Comparison of ENCODE assay signal across 17 cellular contexts in the genomic region with DNA sequence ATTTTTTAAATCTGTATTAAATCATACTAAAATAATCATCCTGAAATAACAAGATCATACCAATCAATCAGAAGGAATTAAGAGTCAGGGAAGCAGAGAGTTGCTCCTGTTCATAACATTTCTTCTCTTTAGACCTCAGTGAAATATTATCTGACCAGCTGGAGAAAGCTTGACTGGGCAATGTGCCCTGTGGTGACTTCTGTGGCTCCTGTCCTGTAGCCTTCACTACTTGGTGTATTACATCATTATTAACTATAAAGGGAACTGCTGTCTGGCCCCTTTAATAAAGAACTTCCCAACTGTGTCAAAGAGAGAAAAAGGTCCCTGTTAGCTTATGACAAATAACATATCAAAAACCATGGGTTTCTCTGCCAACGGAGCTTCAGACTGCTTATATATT. TPM values are rescaled to one million over a fixed set of nuclear protein-coding genes. Genes with fewer than 3 reads are reported as not detected.
A peak's percentile ranks its signal among the peaks of the same experiment; 100 is the strongest.
DNase-seq lines count a peak whose midpoint lies in the region; ATAC-seq and TF ChIP-seq lines count a peak whose summit lies in the region.
"Had no signal": no experiment of that assay in that cellular context is flagged by ENCODE, and none has a peak within 500 bp of the region (broad histone marks: within the 10 kb centered on the region; RNA-seq: fewer than 3 reads in every experiment).

No MANE protein-coding gene starts in this region.

- H3K27me3 ChIP-seq in adrenal gland, result no peaks in the 10 kb centered on the region
- H3K27me3 ChIP-seq in left ventricle myocardium inferior (ENCODE audit: low read depth), result no peaks in the 10 kb centered on the region

- WGBS in adrenal gland, 4 donors, result 56 to 71% (median 64%) methylated on average over 1 of the region's 1 CpG

- ATAC-seq in GM18873 (IDR thresholded peaks at IDR 0.05; ENCODE audit: low FRiP score, unreplicated experiment) (no peak), GM21390 (IDR thresholded peaks at IDR 0.05; ENCODE audit: unreplicated experiment) (no peak)
- ATAC-seq: left lobe of liver had no signal

- H3K4me3 ChIP-seq in AG10803 (ENCODE audit: low read length), result no peak overlapping the region
- H3K4me3 ChIP-seq in adrenal gland, result no peak overlapping the region
- no peak overlapping the region for H3K4me3 ChIP-seq in left ventricle myocardium inferior

- H3K27ac ChIP-seq in adrenal gland (no peak overlapping the region), left ventricle myocardium inferior (replicated peaks) (peak overlapping the region; percentile 55)

- no peak for TF ChIP-seq POLR2A in adrenal gland (IDR thresholded peaks at IDR 0.05)

- H3K4me1 ChIP-seq in adrenal gland (replicated peaks in 1 of 2) (no peaks in the 10 kb centered on the region), left ventricle myocardium inferior (peaks cover 51% of the 10 kb centered on the region)

- H3K9me3 ChIP-seq in adrenal gland (replicated peaks in 1 of 3), result no peaks in the 10 kb centered on the region
- H3K9me3 ChIP-seq in left ventricle myocardium inferior (replicated peaks), result no peaks in the 10 kb centered on the region

- H3K36me3 ChIP-seq in adrenal gland (replicated peaks in 1 of 2) (no peaks in the 10 kb centered on the region), left ventricle myocardium inferior (no peaks in the 10 kb centered on the region)

- TF ChIP-seq CTCF in AG10803 (conservative IDR thresholded peaks at IDR 0.05; ENCODE audit: low read length) (no peak), adrenal gland (IDR thresholded peaks at IDR 0.05) (no peak), left ventricle myocardium inferior (IDR thresholded peaks at IDR 0.05; ENCODE audit: borderline replicate concordance) (no peak)

- intact Hi-C loops in adrenal gland (cut with DNase I), result no loop called here
- intact Hi-C loops in left ventricle myocardium inferior (cut with micrococcal nuclease), result no loop called here

- DNase-seq in AG10803 (ENCODE audit: low read depth), result peak; percentile 80
- DNase-seq in LHCN-M2 (ENCODE audit: low read depth), result peak; percentile 77
- peak; percentile 17 to 68 (median 43) for DNase-seq in adrenal gland
- DNase-seq in left ventricle myocardium inferior, result peak; percentile 46
- DNase-seq in stimulated activated CD4-positive, alpha-beta T cell treated with anti-CD3 and anti-CD28 coated beads, Interleukin-1b, Interleukin-23, amount 100 ng/mL, for 48 hours, result no peak
- DNase-seq in mesenteric fat pad (ENCODE audit: low spot score), result no peak
- DNase-seq: activated naive CD4-positive, alpha-beta T cell treated with anti-CD3 and anti-CD28 coated beads, Interleukin-2, amount 10 ng/mL, durations not matched to agents 7 days and 5 days; AML-193; cortex of kidney; DMS79 treated with DMSO at 0.1 percent for 48 hours; NCI-H1417; NCI-H774; stimulated activated CD4-positive, alpha-beta T cell treated with anti-CD3 and anti-CD28 coated beads, Interleukin-15, amount 100 ng/mL, for 24 hours; stimulated activated CD8-positive, alpha-beta memory T cell treated with anti-CD3 and anti-CD28 coated beads, Interleukin-4, amount 100 ng/mL, for 48 hours had no signal

RNA-seq across cellular contexts. Expression of gene OPHN1, which starts 18.0 kb away (rescaled TPM):
- total RNA-seq in LHCN-M2 (2014; rRNA removed) (2.8 and 4.5 TPM in 2 replicates), adrenal gland (1 to 10 TPM; 4.9 to 9.1 (median 6.1) TPM), left ventricle myocardium inferior (5.0 TPM), mesenteric fat pad (4.8 TPM)
- polyA plus RNA-seq in LHCN-M2 (2012), result 2.4 TPM
- 1 to 10 TPM; 1.2 to 3.0 (median 1.4) TPM for polyA plus RNA-seq in adrenal gland

Comparison
In these comparisons a context has a peak if more than half of its experiments do, and no peak if none do; other contexts are left out.
1. DNase-seq: peak in AG10803 (single experiment), LHCN-M2 (single experiment), adrenal gland (7 of 7) and left ventricle myocardium inferior (single experiment); none in stimulated activated CD4-positive, alpha-beta T cell treated with anti-CD3 and anti-CD28 coated beads, Interleukin-1b, Interleukin-23, amount 100 ng/mL, for 48 hours (single experiment) and mesenteric fat pad (single experiment).